ENCODE assay signal across 24 cellular contexts in the genomic region with DNA sequence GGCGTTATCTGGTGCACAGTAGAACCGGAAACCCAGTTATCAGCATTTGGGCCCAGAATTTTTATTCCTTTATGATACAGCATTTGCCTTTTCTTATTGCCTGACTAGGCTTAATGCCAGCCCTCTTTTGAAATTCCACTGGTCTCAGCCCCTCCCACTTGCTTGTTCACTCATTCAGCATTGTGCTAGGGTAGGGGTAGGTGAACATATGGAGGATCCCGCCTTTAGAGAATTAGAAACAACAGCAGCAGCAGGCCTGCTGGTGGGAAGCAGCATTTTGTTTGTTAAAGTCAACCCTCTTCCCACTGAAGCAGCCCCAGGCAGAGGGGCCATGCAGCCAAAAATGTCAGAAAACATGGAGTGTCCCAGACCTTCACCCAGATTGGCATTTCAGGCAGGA.
DNase-seq lines count a peak whose midpoint lies in the region; ATAC-seq lines count a peak whose summit lies in the region.
"Had no signal": no experiment of that assay in that cellular context is flagged by ENCODE, and none has a peak within 500 bp of the region (broad histone marks: within the 10 kb centered on the region; RNA-seq: fewer than 3 reads in every experiment).

No MANE protein-coding gene starts in this region.

- H2BK120ac ChIP-seq in trophoblast cell (ENCODE audit: insufficient read depth, low read length, poor library complexity): no peak overlapping the region

- H4K91ac ChIP-seq in trophoblast cell (ENCODE audit: low read depth, low read length): no peak overlapping the region

- no peak overlapping the region for H3K23ac ChIP-seq in trophoblast cell (ENCODE audit: low read length)

- no peak overlapping the region for H3K9ac ChIP-seq in trophoblast cell (ENCODE audit: low read length)

- no peak overlapping the region for H3K4me3 ChIP-seq in trophoblast cell (ENCODE audit: low read depth, low read length)
- H3K4me3 ChIP-seq: K562, SJCRH30 had no signal

- DNase-seq in NCI-H524 (lab: John Stamatoyannopoulos, UW) (peak; percentile 19 to 49), NCI-H524 treated with DMSO at 0.1 percent for 48 hours (lab: John Stamatoyannopoulos, UW) (no peak), SK-N-DZ (ENCODE audit: low spot score) (peak; percentile 14), iPS-NIHi11 (ENCODE audit: low spot score) (peak; percentile 6), trophoblast cell (no peak), epidermal melanocyte (ENCODE audit: insufficient read length, low spot score) (no peak)
- DNase-seq: CD8-positive, alpha-beta memory T cell; DMS153; DND-41; MV-4-11; NCI-H1105; NCI-H1436 treated with DMSO at 0.1 percent for 48 hours; NCI-H187 treated with DMSO at 0.1 percent for 48 hours; NCI-H2171 treated with DMSO at 0.1 percent for 48 hours; NCI-H345; NCI-H510A treated with DMSO at 0.1 percent for 48 hours; NCI-H774; SJCRH30; T-helper 1 cell had no signal

- H2BK5ac ChIP-seq in trophoblast cell (ENCODE audit: low read depth, low read length, poor library complexity): no peak overlapping the region

- no peaks in the 10 kb centered on the region for H3K79me1 ChIP-seq in trophoblast cell (ENCODE audit: low read length)

- no peak overlapping the region for H3K4ac ChIP-seq in trophoblast cell (ENCODE audit: low read depth, low read length)

- H2AFZ ChIP-seq in trophoblast cell (ENCODE audit: insufficient read depth, low read length, poor library complexity): no peak overlapping the region

- peaks cover 1 to 4% of the 10 kb centered on the region in 2 experiments for H3K4me1 ChIP-seq in trophoblast cell (ENCODE audit: control insufficient read depth in 1 of 2, insufficient read depth in 2 of 2, low read length in 2 of 2)
- H3K4me1 ChIP-seq: SJCRH30 had no signal

- H3K36me3 ChIP-seq in trophoblast cell (ENCODE audit: control insufficient read depth in 1 of 2, insufficient read depth in 2 of 2, low read length in 2 of 2): no peaks in the 10 kb centered on the region
- H3K36me3 ChIP-seq: SJCRH30 had no signal

- no peaks in the 10 kb centered on the region for H3K9me3 ChIP-seq in trophoblast cell (ENCODE audit: insufficient read depth, low read depth, low read length)
- H3K9me3 ChIP-seq: SJCRH30 had no signal

- no peak overlapping the region for H3K4me2 ChIP-seq in trophoblast cell (ENCODE audit: low read length)

- peak overlapping the region; percentile 62 for H4K8ac ChIP-seq in trophoblast cell (ENCODE audit: low read depth, low read length)

- H2BK12ac ChIP-seq in trophoblast cell (ENCODE audit: low read length): peak overlapping the region; percentile 50

- H3K14ac ChIP-seq in trophoblast cell (ENCODE audit: low read length): no peak overlapping the region

- no peak overlapping the region for H3K27ac ChIP-seq in trophoblast cell (ENCODE audit: low read depth, low read length)
- H3K27ac ChIP-seq: 22Rv1, SJCRH30 had no signal

- H3K27me3 ChIP-seq in trophoblast cell (ENCODE audit: insufficient read depth, low read length): no peaks in the 10 kb centered on the region
- H3K27me3 ChIP-seq: SJCRH30 had no signal

- no peak overlapping the region for H4K12ac ChIP-seq in trophoblast cell (ENCODE audit: low read depth, low read length)

- WGBS in trophoblast cell (ENCODE audit: extremely low coverage, insufficient coverage, insufficient read length): no CpG with 5 or more reads among the region's 3 CpGs

- no peak overlapping the region for H2AK5ac ChIP-seq in trophoblast cell (ENCODE audit: low read length)

- H3K18ac ChIP-seq in trophoblast cell (ENCODE audit: low read length): no peak overlapping the region

- no peak for ATAC-seq in HG03095 (IDR thresholded peaks at IDR 0.05; ENCODE audit: unreplicated experiment)
- ATAC-seq in HG03025 (IDR thresholded peaks at IDR 0.05; ENCODE audit: low FRiP score, unreplicated experiment): no peak
- ATAC-seq: K562, Right ventricle myocardium inferior had no signal

- H3K79me2 ChIP-seq in trophoblast cell (ENCODE audit: control insufficient read depth, insufficient read depth, low read length, poor library complexity): no peaks in the 10 kb centered on the region

Comparison
In these comparisons a context has a peak if more than half of its experiments do, and no peak if none do; other contexts are left out.
1. DNase-seq: peak in NCI-H524 (2 of 2), SK-N-DZ (single experiment) and iPS-NIHi11 (single experiment); none in NCI-H524 treated with DMSO at 0.1 percent for 48 hours (single experiment), trophoblast cell (0 of 2) and epidermal melanocyte (single experiment).